Comparison of ENCODE assay signal across 9 cellular contexts in genomic region chr7:51369746-51370145, GRCh38. TPM values are rescaled to one million over a fixed set of nuclear protein-coding genes. Genes with fewer than 3 reads are reported as not detected.
A peak's percentile ranks its signal among the peaks of the same experiment; 100 is the strongest.
DNase-seq lines count a peak whose midpoint lies in the region; ATAC-seq, FAIRE-seq and TF ChIP-seq lines count a peak whose summit lies in the region.
"Had no signal": no experiment of that assay in that cellular context is flagged by ENCODE, and none has a peak within 500 bp of the region (broad histone marks: within the 10 kb centered on the region; RNA-seq: fewer than 3 reads in every experiment).

No MANE protein-coding gene starts in this region.

- no peak overlapping the region for H2AFZ ChIP-seq in IMR-90 (replicated peaks; ENCODE audit: low read length, poor library complexity)

- ATAC-seq in IMR-90 (ENCODE audit: low read depth) (no peak), pancreas (peak in 3 of 4 donors; percentile 60 to 66 (median 61)), sciatic nerve (no peak)

- H2AK9ac ChIP-seq in IMR-90 (replicated peaks; ENCODE audit: low read depth, low read length, poor library complexity) = no peak overlapping the region

- H3K27me3 ChIP-seq in IMR-90 (ENCODE audit: control insufficient read depth, insufficient read depth, low read length) (no peaks in the 10 kb centered on the region), pancreas (no peaks in the 10 kb centered on the region)

- DNase-seq in NCI-H1092 treated with DMSO at 0.1 percent for 48 hours (lab: John Stamatoyannopoulos, UW) (peak; percentile 31), NCI-H1092 (lab: John Stamatoyannopoulos, UW) (no peak), IMR-90 (no peak), cardiac fibroblast (ENCODE audit: low read depth in 2 of 2) (peak; percentile 14 to 35), pancreas (peak in 1 of 6 donors; percentile 19), sciatic nerve (ENCODE audit: low spot score) (no peak), NCI-H187 treated with DMSO at 0.1 percent for 48 hours (lab: John Stamatoyannopoulos, UW) (no peak)
- no peak for DNase-seq in activated CD4-positive, alpha-beta T cell treated with anti-CD3 and anti-CD28 coated beads for 1 hour
- DNase-seq: activated CD4-positive, alpha-beta T cell treated with anti-CD3 and anti-CD28 coated beads for 48 hours had no signal

- H4K20me1 ChIP-seq in IMR-90 (ENCODE audit: insufficient read depth, low read length) = no peaks in the 10 kb centered on the region

- H3K14ac ChIP-seq in IMR-90 (replicated peaks; ENCODE audit: low read depth, low read length) = no peak overlapping the region

- TF ChIP-seq CTCF in IMR-90 (conservative IDR thresholded peaks at IDR 0.05; ENCODE audit: low read depth, low read length) (0 out of 2 replicates have a peak, but pooled peaks have one; percentile 22), cardiac fibroblast (IDR thresholded peaks at IDR 0.05; ENCODE audit: low read depth, low read length) (peak; percentile 29), pancreas (IDR thresholded peaks at IDR 0.05) (peak in 2 of 4 donors; percentile 20 to 29)

- H2BK120ac ChIP-seq in IMR-90 (ENCODE audit: low read depth, low read length) = no peak overlapping the region

- dilution Hi-C loops in IMR-90 (cut with HindIII; ENCODE audit: low sequenced_read_pairs, unreplicated experiment) = no loop called here

- H3K56ac ChIP-seq in IMR-90 (ENCODE audit: extremely low read depth, insufficient read depth, low read length) = no peak overlapping the region

- no peak overlapping the region for H3K23ac ChIP-seq in IMR-90 (ENCODE audit: low read depth, low read length)

- no peak overlapping the region for H2BK15ac ChIP-seq in IMR-90 (ENCODE audit: low read depth, low read length)

- TF ChIP-seq POLR2A in IMR-90 (IDR thresholded peaks at IDR 0.05; ENCODE audit: low read depth, low read length) = no peak

- H3K9me3 ChIP-seq in IMR-90 (ENCODE audit: control insufficient read depth, insufficient read depth, low read length) (no peaks in the 10 kb centered on the region), pancreas (no peaks in the 10 kb centered on the region)

- no TSS peak for BruUV-seq in IMR-90 (replicated peaks; lab: Mats Ljungman, UMichigan)

- H3K27ac ChIP-seq in IMR-90 (ENCODE audit: insufficient read depth, low read length) (no peak overlapping the region), pancreas (no peak overlapping the region)

- CTCF ChIA-PET in IMR-90 (lab: Yijun Ruan, JAX) = interaction anchor here (1.9 kb wide), 1 partner anchor 208 kb away, joined by 8 read pairs; no protein-coding TSS in a partner anchor

- H3K36me3 ChIP-seq in IMR-90 (ENCODE audit: control insufficient read depth, insufficient read depth, low read length) (no peaks in the 10 kb centered on the region), pancreas (no peaks in the 10 kb centered on the region)

- no peak overlapping the region for H3K4me2 ChIP-seq in IMR-90 (ENCODE audit: low read depth, low read length)

- 0% methylated on average over 2 of the region's 3 CpGs; no CpG with 5 or more reads in 1 of the 2 experiments for WGBS in IMR-90 (ENCODE audit: extremely low coverage in 2 of 2, insufficient read length in 1 of 2), 2 experiments
- 13 to 15% methylated on average over 3 of the region's 3 CpGs for WGBS in pancreas, 2 donors

- intact Hi-C loops in IMR-90 (cut with micrococcal nuclease) = loop anchor here (5.0 kb wide), 1 partner anchor 1227 kb away; no protein-coding TSS in a partner anchor
- intact Hi-C loops in pancreas (cut with DNase I) = loop anchor here in 2 of 3 donors (5.0 to 10.0 kb wide), 2 partner anchors 195 to 207 kb away; no protein-coding TSS in a partner anchor
- intact Hi-C loops in sciatic nerve (cut with DNase I) = loop anchor here (10.0 kb wide), 1 partner anchor 185 kb away; no protein-coding TSS in a partner anchor

- no peak for TF ChIP-seq RAD21 in IMR-90 (IDR thresholded peaks at IDR 0.05; ENCODE audit: low read length)

- H4K8ac ChIP-seq in IMR-90 (ENCODE audit: low read depth in 2 of 2, low read length in 2 of 2) = no peak overlapping the region

- no peak overlapping the region for H2BK20ac ChIP-seq in IMR-90 (ENCODE audit: low read depth, low read length)

- no peak overlapping the region for H3K4ac ChIP-seq in IMR-90 (ENCODE audit: low read depth, low read length)

- no peak overlapping the region for H2BK5ac ChIP-seq in IMR-90 (ENCODE audit: low read depth, low read length, poor library complexity, severe bottlenecking)

- FAIRE-seq in pancreas (lab: Jason Lieb, UNC) = no peak

- POLR2A ChIA-PET in IMR-90 (lab: Charles Lee; ENCODE audit: unreplicated experiment) = no interaction called here

- H4K91ac ChIP-seq in IMR-90 (ENCODE audit: insufficient read depth, low read depth, low read length) = no peak overlapping the region

- H2AK5ac ChIP-seq in IMR-90 (ENCODE audit: low read depth, low read length) = no peak overlapping the region

- in situ Hi-C loops in IMR-90 (cut with MboI; ENCODE audit: low sequenced_read_pairs) = no loop called here

- no peak overlapping the region for H3K9ac ChIP-seq in IMR-90 (ENCODE audit: low read depth, low read length)

- H3K18ac ChIP-seq in IMR-90 (ENCODE audit: low read depth, low read length) = no peak overlapping the region

- no peaks in the 10 kb centered on the region for H3K79me1 ChIP-seq in IMR-90 (ENCODE audit: low read depth in 1 of 2, low read length in 2 of 2)

- no peak overlapping the region for H4K5ac ChIP-seq in IMR-90 (ENCODE audit: low read depth, low read length)

- no peaks in the 10 kb centered on the region for H3K4me1 ChIP-seq in IMR-90 (ENCODE audit: control insufficient read depth, insufficient read depth, low read length)
- H3K4me1 ChIP-seq in pancreas = no peaks in the 10 kb centered on the region

- H3K4me3 ChIP-seq in IMR-90 (ENCODE audit: insufficient read depth, low read depth, low read length) = no peak overlapping the region
- H3K4me3 ChIP-seq in cardiac fibroblast (replicated peaks in 1 of 2; ENCODE audit: low read depth in 2 of 2, low read length in 2 of 2) = no peak overlapping the region
- H3K4me3 ChIP-seq in pancreas = no peak overlapping the region

- H3K9me1 ChIP-seq in IMR-90 (ENCODE audit: insufficient read depth, low read length) = no peaks in the 10 kb centered on the region

TF ChIP-seq in IMR-90, 13 proteins besides CTCF, POLR2A, EP300 and RAD21:
- TF ChIP-seq SMC3 (IDR thresholded peaks at IDR 0.05; ENCODE audit: low read depth, low read length) = no peak
- no peak for TF ChIP-seq NFE2L2 (IDR thresholded peaks at IDR 0.05; ENCODE audit: low read depth, low read length)
- TF ChIP-seq CEBPB (IDR thresholded peaks at IDR 0.05; ENCODE audit: low read depth, low read length) = no peak
- TF ChIP-seq BHLHE40 (IDR thresholded peaks at IDR 0.05; ENCODE audit: low read depth, low read length) = no peak
- no peak for TF ChIP-seq CHD1 (IDR thresholded peaks at IDR 0.05; ENCODE audit: low read depth, low read length)
- no peak for TF ChIP-seq MAFK (IDR thresholded peaks at IDR 0.05; ENCODE audit: low read depth, low read length)
- TF ChIP-seq MXI1 (IDR thresholded peaks at IDR 0.05; ENCODE audit: borderline replicate concordance, low read depth, low read length) = no peak
- TF ChIP-seq USF2 (IDR thresholded peaks at IDR 0.05; ENCODE audit: low read depth, low read length) = no peak
- TF ChIP-seq, protein P1, sequence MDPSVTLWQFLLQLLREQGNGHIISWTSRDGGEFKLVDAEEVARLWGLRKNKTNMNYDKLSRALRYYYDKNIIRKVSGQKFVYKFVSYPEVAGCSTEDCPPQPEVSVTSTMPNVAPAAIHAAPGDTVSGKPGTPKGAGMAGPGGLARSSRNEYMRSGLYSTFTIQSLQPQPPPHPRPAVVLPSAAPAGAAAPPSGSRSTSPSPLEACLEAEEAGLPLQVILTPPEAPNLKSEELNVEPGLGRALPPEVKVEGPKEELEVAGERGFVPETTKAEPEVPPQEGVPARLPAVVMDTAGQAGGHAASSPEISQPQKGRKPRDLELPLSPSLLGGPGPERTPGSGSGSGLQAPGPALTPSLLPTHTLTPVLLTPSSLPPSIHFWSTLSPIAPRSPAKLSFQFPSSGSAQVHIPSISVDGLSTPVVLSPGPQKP (IDR thresholded peaks at IDR 0.05; ENCODE audit: borderline replicate concordance, low read depth, low read length) = no peak
- no peak for TF ChIP-seq FOS (IDR thresholded peaks at IDR 0.05; ENCODE audit: low read depth, low read length)

RNA-seq across cellular contexts. Expression of gene COBL, which starts 53.1 kb away (rescaled TPM):
- under 0.01 TPM in 1 of 2 replicates, not detected in the other for total RNA-seq in IMR-90 (2012; rRNA removed)
- not detected in 2 replicates for polyA plus RNA-seq in IMR-90 (2012; rRNA removed)
- not detected in 2 replicates for polyA plus RNA-seq in IMR-90 (2012; cell fraction: cytosol; rRNA removed)
- polyA plus RNA-seq in IMR-90 (2012; cell fraction: nucleus; rRNA removed; ENCODE audit: low replicate concordance) = not detected in 2 replicates
- 10 to 100 TPM; 15.0 to 32.0 (median 18.0) TPM for total RNA-seq in pancreas
- 10 to 100 TPM in 1 of 2 donors, 1 to 10 TPM in 1; 7.4 to 12.6 TPM for polyA plus RNA-seq in pancreas
- 17.0 TPM for total RNA-seq in sciatic nerve

Comparison
In these comparisons a context has a peak if more than half of its experiments do, and no peak if none do; other contexts are left out.
1. DNase-seq: peak in NCI-H1092 treated with DMSO at 0.1 percent for 48 hours (single experiment) and cardiac fibroblast (2 of 2); none in NCI-H1092 (single experiment), IMR-90 (single experiment), activated CD4-positive, alpha-beta T cell treated with anti-CD3 and anti-CD28 coated beads for 1 hour (single experiment), sciatic nerve (single experiment) and NCI-H187 treated with DMSO at 0.1 percent for 48 hours (single experiment).
2. ATAC-seq: peak in pancreas (3 of 4); none in IMR-90 (single experiment) and sciatic nerve (single experiment).
3. RNA of gene COBL, which starts 53.1 kb away (total RNA-seq): 15.0 to 32.0 TPM in pancreas and 17.0 TPM in sciatic nerve (single experiment); under 0.01 TPM in IMR-90; every median in the first group is over 10 times any median in the second.